Comparison of ENCODE assay signal across 17 cellular contexts in genomic region chr22:37431366-37431765, GRCh38. TPM values are rescaled to one million over a fixed set of nuclear protein-coding genes. Genes with fewer than 3 reads are reported as not detected.
DNase-seq lines count a peak whose midpoint lies in the region; ATAC-seq, FAIRE-seq and TF ChIP-seq lines count a peak whose summit lies in the region.
"Had no signal": no experiment of that assay in that cellular context is flagged by ENCODE, and none has a peak within 500 bp of the region (broad histone marks: within the 10 kb centered on the region; RNA-seq: fewer than 3 reads in every experiment).

No MANE protein-coding gene starts in this region.

- no peaks in the 10 kb centered on the region for H4K20me1 ChIP-seq in astrocyte (ENCODE audit: insufficient read depth, low read length)

- peak overlapping the region; percentile 90 for H3K27ac Mint-ChIP-seq in HFFc6
- H3K27ac Mint-ChIP-seq in astrocyte (ENCODE audit: unreplicated experiment): peak overlapping the region; percentile 96
- H3K27ac Mint-ChIP-seq: activated CD4-positive, alpha-beta T cell treated with anti-CD3 and anti-CD28 coated beads, Interleukin-2, amount 10 ng/mL, durations not matched to agents 7 days and 5 days; immature natural killer cell had no signal

- in situ Hi-C loops in ACHN (cut with HindIII; ENCODE audit: low pct_ligation_motif_present, low pct_unique_long_range_greater_than_20kb, low sequenced_read_pairs): no loop called here

- H2AFZ ChIP-seq in astrocyte (ENCODE audit: low read depth, low read length): no peak overlapping the region

- H3K4me3 ChIP-seq in astrocyte (ENCODE audit: insufficient read depth, low read depth, low read length): peak overlapping the region; percentile 13
- H3K4me3 ChIP-seq: colonic mucosa, esophagus squamous epithelium had no signal

- H3K4me2 ChIP-seq in astrocyte (ENCODE audit: low read length): peak overlapping the region; percentile 81

- H3K4me1 Mint-ChIP-seq in HFFc6 (ENCODE audit: low read depth): peaks cover 48% of the 10 kb centered on the region
- H3K4me1 Mint-ChIP-seq in astrocyte (ENCODE audit: low read depth, unreplicated experiment): peaks cover 16% of the 10 kb centered on the region

- DNase-seq in ACHN (peak; percentile 71), HFFc6 (no peak), astrocyte (ENCODE audit: low read depth) (peak; percentile 50), kidney tubule cell (ENCODE audit: low spot score) (peak; percentile 94), NCI-H1105 (lab: John Stamatoyannopoulos, UW) (no peak), HTR-8/SVneo (ENCODE audit: insufficient read length, low spot score) (no peak)
- DNase-seq: activated CD4-positive, alpha-beta T cell treated with anti-CD3 and anti-CD28 coated beads, Interleukin-2, amount 10 ng/mL, durations not matched to agents 7 days and 5 days; anterior cingulate cortex; colonic mucosa; esophagus squamous epithelium; immature natural killer cell; NCI-H748 treated with DMSO at 0.1 percent for 48 hours; OCI-M1 had no signal

- peak overlapping the region; percentile 94 for H3K27ac ChIP-seq in astrocyte (ENCODE audit: low read depth, low read length)
- H3K27ac ChIP-seq: colonic mucosa, esophagus squamous epithelium had no signal

- peaks cover 29% of the 10 kb centered on the region for H3K4me1 ChIP-seq in astrocyte (ENCODE audit: insufficient read depth, low read length)
- H3K4me1 ChIP-seq: colonic mucosa had no signal

- H3K79me2 ChIP-seq in astrocyte (ENCODE audit: insufficient read depth, low read length): no peaks in the 10 kb centered on the region

- peak overlapping the region; percentile 77 for H3K9ac ChIP-seq in astrocyte (ENCODE audit: low read length)

- H3K4me3 Mint-ChIP-seq in HFFc6: peak overlapping the region; percentile 35
- peak overlapping the region; percentile 57 for H3K4me3 Mint-ChIP-seq in astrocyte (ENCODE audit: unreplicated experiment)
- H3K4me3 Mint-ChIP-seq: activated CD4-positive, alpha-beta T cell treated with anti-CD3 and anti-CD28 coated beads, Interleukin-2, amount 10 ng/mL, durations not matched to agents 7 days and 5 days; immature natural killer cell; neural crest cell had no signal

- TF ChIP-seq CTCF in HFFc6 (IDR thresholded peaks at IDR 0.05) (no peak), astrocyte (IDR thresholded peaks at IDR 0.05; ENCODE audit: insufficient read depth, low read depth, low read length) (no peak)

- no peaks in the 10 kb centered on the region for H3K36me3 ChIP-seq in astrocyte (ENCODE audit: insufficient read depth, low read length)
- H3K36me3 ChIP-seq: colonic mucosa, esophagus squamous epithelium had no signal

- H3K27me3 ChIP-seq in astrocyte (ENCODE audit: insufficient read depth, low read length): no peaks in the 10 kb centered on the region

- no peak for FAIRE-seq in astrocyte (lab: Jason Lieb, UNC)
- FAIRE-seq in HTR-8/SVneo (lab: Jason Lieb, UNC): no peak
- FAIRE-seq: TTC549 had no signal

- peaks cover 15% of the 10 kb centered on the region for H3K27me3 Mint-ChIP-seq in HFFc6 (ENCODE audit: insufficient read depth)
- H3K27me3 Mint-ChIP-seq in astrocyte (ENCODE audit: low read depth, unreplicated experiment): peaks cover 23% of the 10 kb centered on the region

- H3K9me3 Mint-ChIP-seq in HFFc6 (peaks cover 24% of the 10 kb centered on the region), astrocyte (ENCODE audit: unreplicated experiment) (peaks cover 22% of the 10 kb centered on the region)
- H3K9me3 Mint-ChIP-seq: immature natural killer cell, neural crest cell had no signal

- ATAC-seq in HG03039 (IDR thresholded peaks at IDR 0.05; ENCODE audit: unreplicated experiment) (no peak), GM21786 (IDR thresholded peaks at IDR 0.05; ENCODE audit: unreplicated experiment) (no peak)

- peaks cover 14% of the 10 kb centered on the region for H3K9me3 ChIP-seq in astrocyte (ENCODE audit: insufficient read depth, low read depth, low read length)
- H3K9me3 ChIP-seq: colonic mucosa, esophagus squamous epithelium had no signal

- H3K36me3 Mint-ChIP-seq in HFFc6 (ENCODE audit: low read depth) (peaks cover 18% of the 10 kb centered on the region), astrocyte (ENCODE audit: low read depth, unreplicated experiment) (peaks cover 8% of the 10 kb centered on the region)

RNA-seq across cellular contexts. Expression of gene ELFN2, which starts 4.1 kb away (rescaled TPM):
- 1 to 10 TPM; 1.2 to 5.8 (median 1.4) TPM for total RNA-seq in HFFc6 (2021; fragmentation: NEBNext Ultra II Directional; extraction: Animal tissue kit (Norgen Biotek cat#: 25700))
- 2.8 and 3.0 TPM in 2 replicates for total RNA-seq in astrocyte
- total RNA-seq: esophagus squamous epithelium had no signal

RNA-seq across cellular contexts. Expression of gene MFNG, which starts 54.8 kb away (rescaled TPM):
- not detected for total RNA-seq in HFFc6 (2021; fragmentation: NEBNext Ultra II Directional; extraction: Animal tissue kit (Norgen Biotek cat#: 25700))
- 0.87 and 1.4 TPM in 2 replicates for total RNA-seq in astrocyte

Comparison
In these comparisons a context has a peak if more than half of its experiments do, and no peak if none do; other contexts are left out.
1. DNase-seq: peak in ACHN (single experiment), astrocyte (single experiment) and kidney tubule cell (single experiment); none in HFFc6 (single experiment), NCI-H1105 (single experiment) and HTR-8/SVneo (single experiment).